In genomic region chr10:6086375-6087233, GRCh38 we compare ENCODE assay signal across 8 cellular contexts. TPM values are rescaled to one million over a fixed set of nuclear protein-coding genes. Genes with fewer than 3 reads are reported as not detected.
DNase-seq lines count a peak whose midpoint lies in the region; ATAC-seq and TF ChIP-seq lines count a peak whose summit lies in the region.

No MANE protein-coding gene starts in this region.

- no peak for TF ChIP-seq POLR2A in prostate gland (IDR thresholded peaks at IDR 0.05)
- TF ChIP-seq POLR2A in upper lobe of left lung (IDR thresholded peaks at IDR 0.05), result no peak

- TF ChIP-seq EP300 in upper lobe of left lung (IDR thresholded peaks at IDR 0.05), result peak in 2 of 4 donors; percentile 44 to 59

- H3K9me3 ChIP-seq in adipocyte (ENCODE audit: control insufficient read depth, low read length) (no peaks in the 10 kb centered on the region), heart right ventricle (no peaks in the 10 kb centered on the region), prostate gland (no peaks in the 10 kb centered on the region), upper lobe of left lung (no peaks in the 10 kb centered on the region)

- H3K9ac ChIP-seq in adipocyte (ENCODE audit: low read length), result peak overlapping the region; percentile 62

- H3K36me3 ChIP-seq in adipocyte (ENCODE audit: control insufficient read depth, insufficient read depth, low read length, severe bottlenecking), result no peaks in the 10 kb centered on the region
- no peaks in the 10 kb centered on the region for H3K36me3 ChIP-seq in heart right ventricle
- no peaks in the 10 kb centered on the region for H3K36me3 ChIP-seq in prostate gland
- no peaks in the 10 kb centered on the region for H3K36me3 ChIP-seq in upper lobe of left lung

- H3K4me1 ChIP-seq in adipocyte (ENCODE audit: control insufficient read depth, insufficient read depth, low read length) (peaks cover 33% of the 10 kb centered on the region), heart right ventricle (peaks cover 8 to 63% (median 50%) of the 10 kb centered on the region in 9 donors), prostate gland (replicated peaks) (peaks cover 7% of the 10 kb centered on the region), upper lobe of left lung (peaks cover 42 to 50% (median 46%) of the 10 kb centered on the region in 4 donors)

- WGBS in heart right ventricle, 2 donors, result 14 to 16% methylated on average over 19 of the region's 19 CpGs
- WGBS in prostate gland, result 23% methylated on average over 19 of the region's 19 CpGs
- 14 to 18% methylated on average over 19 of the region's 19 CpGs for WGBS in upper lobe of left lung, 2 donors

- H3K27ac ChIP-seq in heart right ventricle (peak overlapping the region in 9 of 10 donors; percentile 31 to 83 (median 71)), prostate gland (peak overlapping the region in 1 of 2 donors; percentile 17), upper lobe of left lung (peak overlapping the region; percentile 38 to 75 (median 64))

- H3K27me3 ChIP-seq in adipocyte (replicated peaks; ENCODE audit: control insufficient read depth, insufficient read depth, low read length), result no peaks in the 10 kb centered on the region
- H3K27me3 ChIP-seq in heart right ventricle, result peaks cover 0 to 5% (median 0%) of the 10 kb centered on the region in 7 donors
- no peaks in the 10 kb centered on the region for H3K27me3 ChIP-seq in prostate gland (replicated peaks; ENCODE audit: insufficient read depth)
- no peaks in the 10 kb centered on the region for H3K27me3 ChIP-seq in upper lobe of left lung

- H3K4me3 ChIP-seq in adipocyte (ENCODE audit: low read length), result peak overlapping the region; percentile 59
- H3K4me3 ChIP-seq in heart right ventricle, result peak overlapping the region in 8 of 10 donors; percentile 2 to 40 (median 20)
- H3K4me3 ChIP-seq in prostate gland, result no peak overlapping the region
- no peak overlapping the region for H3K4me3 ChIP-seq in upper lobe of left lung

- DNase-seq in DMS153 treated with DMSO at 0.1 percent for 48 hours (lab: John Stamatoyannopoulos, UW; ENCODE audit: unreplicated experiment), result peak; percentile 31
- DNase-seq in H4 (ENCODE audit: low spot score), result peak; percentile 80
- DNase-seq in NCI-H1092 (lab: John Stamatoyannopoulos, UW), result peak; percentile 78
- DNase-seq in SW480 (ENCODE audit: low spot score), result peak; percentile 76
- peak; percentile 95 for DNase-seq in adipocyte (ENCODE audit: low read depth)
- peak; percentile 89 to 91 for DNase-seq in heart right ventricle
- DNase-seq in prostate gland (ENCODE audit: low spot score), result peak; percentile 66
- DNase-seq in upper lobe of left lung, result peak; percentile 93 to 94

- intact Hi-C loops in heart right ventricle (cut with DNase I) (loop anchor here in 8 of 10 donors (1.0 to 10.0 kb wide), 12 partner anchors 32 to 316 kb away; no protein-coding TSS in a partner anchor), prostate gland (cut with DNase I) (loop anchor here (5.0 to 10.0 kb wide), 3 partner anchors 72 to 316 kb away; no protein-coding TSS in a partner anchor)

- ATAC-seq in heart right ventricle (peak; percentile 61 to 85 (median 73)), upper lobe of left lung (ENCODE audit: low FRiP score in 2 of 2) (peak; percentile 79 to 87)

- TF ChIP-seq CTCF in heart right ventricle (IDR thresholded peaks at IDR 0.05), result peak; percentile 54 to 94 (median 83)
- TF ChIP-seq CTCF in prostate gland (IDR thresholded peaks at IDR 0.05), result peak; percentile 39 to 68 (median 64)
- TF ChIP-seq CTCF in upper lobe of left lung (IDR thresholded peaks at IDR 0.05), result peak; percentile 59 to 83 (median 76)

RNA-seq across cellular contexts. Expression of gene RBM17, which starts 2.2 kb away (rescaled TPM):
- 9.2 and 18.5 TPM in 2 replicates for total RNA-seq in H4 (2014; rRNA removed; shearing (Covaris generic))
- 10 to 100 TPM; 53.4 to 93.2 (median 64.0) TPM for total RNA-seq in heart right ventricle
- polyA plus RNA-seq in heart right ventricle, result 100 to 1,000 TPM in 1 of 2 donors, 10 to 100 TPM in 1; 58.6 to 100 TPM
- total RNA-seq in prostate gland, result 10 to 100 TPM; 40.5 to 59.2 TPM
- 100 to 1,000 TPM in 2 of 6 donors, 10 to 100 TPM in 4; 67.6 to 192 (median 84.8) TPM for total RNA-seq in upper lobe of left lung

RNA-seq across cellular contexts. Expression of gene IL2RA, which starts 24.4 kb away (rescaled TPM):
- not detected in 2 replicates for total RNA-seq in H4 (2014; rRNA removed; shearing (Covaris generic))
- total RNA-seq in heart right ventricle, result 1 to 10 TPM in 5 of 10 donors, under 1 TPM in 5; 0.19 to 9.1 (median 1.0) TPM
- under 1 TPM; 0.36 to 0.73 TPM for polyA plus RNA-seq in heart right ventricle
- 1 to 10 TPM in 1 of 2 donors, not detected in 1; 1.9 TPM for total RNA-seq in prostate gland
- total RNA-seq in upper lobe of left lung, result 1 to 10 TPM in 4 of 6 donors, under 1 TPM in 1, not detected in 1; 0.91 to 8.4 (median 4.0) TPM

Comparison
In these comparisons a context has a peak if more than half of its experiments do, and no peak if none do; other contexts are left out.
1. DNase-seq: peak in every context shown above with its lines; median percentile 95 in adipocyte; 94 in upper lobe of left lung; 90 in heart right ventricle; 80 in H4; 78 in NCI-H1092; 76 in SW480; 66 in prostate gland; 31 in DMS153 treated with DMSO at 0.1 percent for 48 hours.
2. H3K4me3 ChIP-seq: peak in adipocyte (single experiment) and heart right ventricle (8 of 10); none in prostate gland (0 of 2) and upper lobe of left lung (0 of 4).
3. Peak in every context shown above with its lines, with median percentiles within 50 percentile points of each other: CTCF ChIP-seq.